ENCODE assay signal across 8 cellular contexts in genomic region chr20:34522969-34523871, GRCh38.
A peak's percentile ranks its signal among the peaks of the same experiment; 100 is the strongest.
DNase-seq lines count a peak whose midpoint lies in the region; ATAC-seq lines count a peak whose summit lies in the region.

No MANE protein-coding gene starts in this region.

- H3K27me3 ChIP-seq in HUES48 (ENCODE audit: control insufficient read depth, insufficient read depth, low read length): no peaks in the 10 kb centered on the region

- H3K4me1 ChIP-seq in HUES48 (ENCODE audit: control insufficient read depth, insufficient read depth, low read length): peaks cover 5% of the 10 kb centered on the region

- no peaks in the 10 kb centered on the region for H3K9me3 ChIP-seq in HUES48 (ENCODE audit: control insufficient read depth, insufficient read depth, low read length)

- H3K9ac ChIP-seq in HUES48 (ENCODE audit: low read depth, low read length): no peak overlapping the region

- ATAC-seq in HG03342 (IDR thresholded peaks at IDR 0.05; ENCODE audit: unreplicated experiment) (no peak), GM21737 (IDR thresholded peaks at IDR 0.05; ENCODE audit: unreplicated experiment) (no peak)

- H3K36me3 ChIP-seq in HUES48 (ENCODE audit: control insufficient read depth, insufficient read depth, low read length): peaks cover 32% of the 10 kb centered on the region

- H3K4me3 ChIP-seq in HUES48 (ENCODE audit: low read depth, low read length): no peak overlapping the region

- peak overlapping the region; percentile 33 for H3K27ac ChIP-seq in HUES48 (ENCODE audit: low read depth, low read length)

- DNase-seq in COLO668 (lab: John Stamatoyannopoulos, UW; ENCODE audit: unreplicated experiment) (peak; percentile 56), SKM-1 (lab: John Stamatoyannopoulos, UW; ENCODE audit: unreplicated experiment) (peak; percentile 12), anterior cingulate cortex (lab: John Stamatoyannopoulos, UW) (peak in 36 of 58 donors; percentile 13 to 67 (median 29)), iPS-NIHi11 (ENCODE audit: low spot score) (peak; percentile 75)
- peak; percentile 15 to 37 for DNase-seq in stimulated activated CD4-positive, alpha-beta T cell treated with anti-CD3 and anti-CD28 coated beads, Interleukin-12 subunit alpha, Interleukin-12 subunit beta, amount 100 ng/mL, for 24 hours (ENCODE audit: low read depth in 2 of 2)

Comparison
In these comparisons a context has a peak if more than half of its experiments do, and no peak if none do; other contexts are left out.
1. DNase-seq: peak in every context shown above with its lines; median percentile 75 in iPS-NIHi11; 56 in COLO668; 29 in anterior cingulate cortex; 26 in stimulated activated CD4-positive, alpha-beta T cell treated with anti-CD3 and anti-CD28 coated beads, Interleukin-12 subunit alpha, Interleukin-12 subunit beta, amount 100 ng/mL, for 24 hours; 12 in SKM-1.